In genomic region chr5:157113007-157113406, GRCh38 we compare ENCODE assay signal across 23 cellular contexts. TPM values are rescaled to one million over a fixed set of nuclear protein-coding genes. Genes with fewer than 3 reads are reported as not detected.
DNase-seq lines count a peak whose midpoint lies in the region; ATAC-seq and TF ChIP-seq lines count a peak whose summit lies in the region.
"Had no signal": no experiment of that assay in that cellular context is flagged by ENCODE, and none has a peak within 500 bp of the region (broad histone marks: within the 10 kb centered on the region; RNA-seq: fewer than 3 reads in every experiment).

No MANE protein-coding gene starts in this region.

- DNase-seq in AG10803 (ENCODE audit: low read depth) (peak; percentile 21), GM23338 (ENCODE audit: low spot score) (no peak), right cardiac atrium (no peak), mesenteric fat pad (ENCODE audit: low spot score) (no peak)
- peak; percentile 54 for DNase-seq in activated CD8-positive, alpha-beta T cell treated with anti-CD3 and anti-CD28 coated beads, Interleukin-2, amount 10 ng/mL, durations not matched to agents 7 days and 5 days
- DNase-seq: activated CD8-positive, alpha-beta memory T cell treated with anti-CD3 and anti-CD28 coated beads, Interleukin-2, amount 50 U/mL, for 48 hours; activated naive CD4-positive, alpha-beta T cell; lower lobe of right lung; MG63; NCI-H2107; NCI-H774; pancreas; tibial artery had no signal

- H3K27me3 ChIP-seq in GM23338 (ENCODE audit: insufficient read depth), result no peaks in the 10 kb centered on the region
- no peaks in the 10 kb centered on the region for H3K27me3 ChIP-seq in right cardiac atrium (ENCODE audit: control insufficient read depth, insufficient read depth)
- H3K27me3 ChIP-seq: BLaER1, body of pancreas, MG63, pancreas, tibial artery had no signal

- H3K9me3 ChIP-seq in right cardiac atrium (ENCODE audit: control insufficient read depth, low read length), result no peaks in the 10 kb centered on the region
- H3K9me3 ChIP-seq: BLaER1, body of pancreas, lower lobe of right lung, MG63, pancreas, tibial artery had no signal

- H3K9me2 ChIP-seq in GM23338 (ENCODE audit: insufficient read depth), result no peaks in the 10 kb centered on the region

- H3K27ac Mint-ChIP-seq in GM23338, result no peak overlapping the region
- peak overlapping the region; percentile 88 for H3K27ac Mint-ChIP-seq in activated CD8-positive, alpha-beta T cell treated with anti-CD3 and anti-CD28 coated beads, Interleukin-2, amount 10 ng/mL, durations not matched to agents 7 days and 5 days

- no peak for TF ChIP-seq CTCF in AG10803 (conservative IDR thresholded peaks at IDR 0.05; ENCODE audit: low read length)
- TF ChIP-seq CTCF in GM23338 (conservative IDR thresholded peaks at IDR 0.05; ENCODE audit: low read depth in 2 of 2), result no peak

- CTCF ChIA-PET in activated CD8-positive, alpha-beta T cell treated with anti-CD3 and anti-CD28 coated beads, Interleukin-2, amount 10 ng/mL, durations not matched to agents 7 days and 5 days (lab: Charles Lee), result no interaction called here

- H3K9me3 Mint-ChIP-seq in GM23338, result no peaks in the 10 kb centered on the region
- H3K9me3 Mint-ChIP-seq in activated CD8-positive, alpha-beta T cell treated with anti-CD3 and anti-CD28 coated beads, Interleukin-2, amount 10 ng/mL, durations not matched to agents 7 days and 5 days (ENCODE audit: insufficient read depth), result no peaks in the 10 kb centered on the region

- no peaks in the 10 kb centered on the region for H3K27me3 Mint-ChIP-seq in GM23338 (ENCODE audit: insufficient read depth, low read depth, poor library complexity)
- H3K27me3 Mint-ChIP-seq in activated CD8-positive, alpha-beta T cell treated with anti-CD3 and anti-CD28 coated beads, Interleukin-2, amount 10 ng/mL, durations not matched to agents 7 days and 5 days (ENCODE audit: low read depth), result no peaks in the 10 kb centered on the region

- H3K4me1 ChIP-seq in GM23338 (ENCODE audit: insufficient read depth) (no peaks in the 10 kb centered on the region), right cardiac atrium (ENCODE audit: control insufficient read depth, insufficient read depth, low read length) (peaks cover 2% of the 10 kb centered on the region)
- H3K4me1 ChIP-seq: body of pancreas, lower lobe of right lung, pancreas, tibial artery had no signal

- H3K4me2 ChIP-seq in GM23338, result no peak overlapping the region
- H3K4me2 ChIP-seq: BLaER1 had no signal

- no peaks in the 10 kb centered on the region for H3K36me3 ChIP-seq in GM23338 (ENCODE audit: insufficient read depth)
- H3K36me3 ChIP-seq: BLaER1, lower lobe of right lung, MG63, pancreas, tibial artery had no signal

- POLR2A ChIA-PET in activated CD8-positive, alpha-beta T cell treated with anti-CD3 and anti-CD28 coated beads, Interleukin-2, amount 10 ng/mL, durations not matched to agents 7 days and 5 days (lab: Charles Lee), result interaction anchor here (1.7 kb wide), 1 partner anchor 30 kb away, joined by 8 read pairs; the partner anchor contains the start of gene MED7

- H3K27ac ChIP-seq in GM23338 (ENCODE audit: low read depth) (no peak overlapping the region), right cardiac atrium (ENCODE audit: low read length) (no peak overlapping the region)
- H3K27ac ChIP-seq: BLaER1, body of pancreas, coronary artery, lower lobe of right lung, pancreas, tibial artery, VCaP had no signal

- H3K36me3 Mint-ChIP-seq in GM23338 (ENCODE audit: low read depth), result no peaks in the 10 kb centered on the region
- H3K36me3 Mint-ChIP-seq in activated CD8-positive, alpha-beta T cell treated with anti-CD3 and anti-CD28 coated beads, Interleukin-2, amount 10 ng/mL, durations not matched to agents 7 days and 5 days (ENCODE audit: low read depth), result peaks cover 19% of the 10 kb centered on the region

- no peak overlapping the region for H3K4me3 Mint-ChIP-seq in GM23338
- H3K4me3 Mint-ChIP-seq in activated CD8-positive, alpha-beta T cell treated with anti-CD3 and anti-CD28 coated beads, Interleukin-2, amount 10 ng/mL, durations not matched to agents 7 days and 5 days, result peak overlapping the region; percentile 29

- H3K4me3 ChIP-seq in AG10803 (ENCODE audit: low read length) (no peak overlapping the region), GM23338 (no peak overlapping the region), right cardiac atrium (ENCODE audit: low read length) (no peak overlapping the region)
- H3K4me3 ChIP-seq: BLaER1, body of pancreas, coronary artery, lower lobe of right lung, MG63, pancreas, tibial artery had no signal

- intact Hi-C loops in right cardiac atrium (cut with DNase I), result no loop called here

- H4K20me1 ChIP-seq in GM23338 (replicated peaks; ENCODE audit: insufficient read depth), result no peaks in the 10 kb centered on the region
- H4K20me1 ChIP-seq: BLaER1 had no signal

- peak overlapping the region; percentile 38; the same call in 1 of the 2 replicates for H2AFZ ChIP-seq in GM23338

- WGBS in right cardiac atrium, result 60% methylated on average over 6 of the region's 6 CpGs

- peaks cover 3% of the 10 kb centered on the region; the same call in 1 of the 3 replicates for H3K4me1 Mint-ChIP-seq in GM23338
- peaks cover 66% of the 10 kb centered on the region for H3K4me1 Mint-ChIP-seq in activated CD8-positive, alpha-beta T cell treated with anti-CD3 and anti-CD28 coated beads, Interleukin-2, amount 10 ng/mL, durations not matched to agents 7 days and 5 days (ENCODE audit: low read depth)

- H3F3A ChIP-seq in GM23338 (replicated peaks; ENCODE audit: low read depth), result no peaks in the 10 kb centered on the region

- no peak for ATAC-seq in GM23338
- no peak for ATAC-seq in activated CD8-positive, alpha-beta T cell treated with anti-CD3 and anti-CD28 coated beads, Interleukin-2, amount 10 ng/mL, durations not matched to agents 7 days and 5 days
- ATAC-seq in right cardiac atrium, result peak; percentile 40 to 41
- ATAC-seq in GM21390 (IDR thresholded peaks at IDR 0.05; ENCODE audit: unreplicated experiment), result no peak
- ATAC-seq in GM19455 (IDR thresholded peaks at IDR 0.05; ENCODE audit: unreplicated experiment), result no peak
- ATAC-seq: body of pancreas had no signal

- H3K79me2 ChIP-seq in GM23338 (replicated peaks; ENCODE audit: insufficient read depth), result no peaks in the 10 kb centered on the region

TF ChIP-seq in GM23338, 12 proteins besides CTCF, POLR2A, EP300 and RAD21 (continues in another document):
- no peak for TF ChIP-seq JUNB (IDR thresholded peaks at IDR 0.05; ENCODE audit: unreplicated experiment)
- TF ChIP-seq ZNF331 (CRISPR knock-in tag; IDR thresholded peaks at IDR 0.05; ENCODE audit: low read depth), result no peak
- TF ChIP-seq REST (IDR thresholded peaks at IDR 0.05; ENCODE audit: unreplicated experiment), result no peak
- TF ChIP-seq CREB1 (CRISPR knock-in tag; IDR thresholded peaks at IDR 0.05; ENCODE audit: low read depth), result no peak
- TF ChIP-seq EZH2phosphoT487 (IDR thresholded peaks at IDR 0.05; ENCODE audit: unreplicated experiment), result no peak

RNA-seq across cellular contexts. Expression of gene HAVCR2, which starts 4.2 kb away (rescaled TPM):
- 0.49 and 3.4 TPM in 2 replicates for total RNA-seq in GM23338 (2014; rRNA removed; shearing (Covaris generic))
- 0.07 TPM in 1 of 2 replicates, not detected in the other for polyA plus RNA-seq in GM23338 (2016; fragmentation: Nextera tagmentation; extraction: Ambion mirVana)
- total RNA-seq in activated CD8-positive, alpha-beta T cell treated with anti-CD3 and anti-CD28 coated beads, Interleukin-2, amount 10 ng/mL, durations not matched to agents 7 days and 5 days, result 10 to 100 TPM; 77.6 to 78.7 TPM
- total RNA-seq in right cardiac atrium, result 1 to 10 TPM; 4.7 to 5.2 (median 4.9) TPM
- 1.8 TPM for polyA plus RNA-seq in right cardiac atrium
- total RNA-seq in mesenteric fat pad, result 14.9 TPM
- total RNA-seq: endothelial cell of umbilical vein, H1 had no signal
- polyA plus RNA-seq: endothelial cell of umbilical vein had no signal

RNA-seq across cellular contexts. Expression of gene MED7, which starts 29.7 kb away (rescaled TPM):
- 9.7 and 11.6 TPM in 2 replicates for total RNA-seq in GM23338 (2014; rRNA removed; shearing (Covaris generic))
- 31.7 and 34.4 TPM in 2 replicates for polyA plus RNA-seq in GM23338 (2016; fragmentation: Nextera tagmentation; extraction: Ambion mirVana)
- total RNA-seq in activated CD8-positive, alpha-beta T cell treated with anti-CD3 and anti-CD28 coated beads, Interleukin-2, amount 10 ng/mL, durations not matched to agents 7 days and 5 days, result 10 to 100 TPM; 13.1 to 13.9 TPM
- total RNA-seq in right cardiac atrium, result 10 to 100 TPM in 3 of 4 donors, 1 to 10 TPM in 1; 9.6 to 10.6 (median 10.2) TPM
- 14.3 TPM for polyA plus RNA-seq in right cardiac atrium
- 10.7 TPM for total RNA-seq in mesenteric fat pad

RNA-seq across cellular contexts. Expression of gene GARIN3, which starts 53.1 kb away (rescaled TPM):
- total RNA-seq in GM23338 (2014; rRNA removed; shearing (Covaris generic)), result not detected in 2 replicates
- polyA plus RNA-seq in GM23338 (2016; fragmentation: Nextera tagmentation; extraction: Ambion mirVana), result not detected in 2 replicates
- not detected for total RNA-seq in activated CD8-positive, alpha-beta T cell treated with anti-CD3 and anti-CD28 coated beads, Interleukin-2, amount 10 ng/mL, durations not matched to agents 7 days and 5 days
- not detected for total RNA-seq in right cardiac atrium
- not detected for polyA plus RNA-seq in right cardiac atrium
- not detected for total RNA-seq in mesenteric fat pad
- total RNA-seq: body of pancreas, endothelial cell of umbilical vein, H1, lower lobe of right lung, pancreas, RPMI7951, skeletal muscle tissue had no signal
- polyA plus RNA-seq: endothelial cell of umbilical vein, H1, pancreas had no signal

RNA-seq across cellular contexts. Expression of gene HAVCR1, which starts 54.1 kb away (rescaled TPM):
- not detected in 2 replicates for total RNA-seq in GM23338 (2014; rRNA removed; shearing (Covaris generic))
- not detected in 2 replicates for polyA plus RNA-seq in GM23338 (2016; fragmentation: Nextera tagmentation; extraction: Ambion mirVana)
- total RNA-seq in activated CD8-positive, alpha-beta T cell treated with anti-CD3 and anti-CD28 coated beads, Interleukin-2, amount 10 ng/mL, durations not matched to agents 7 days and 5 days, result 1 to 10 TPM; 2.8 to 2.9 TPM
- total RNA-seq in right cardiac atrium, result not detected
- not detected for polyA plus RNA-seq in right cardiac atrium
- 0.29 TPM for total RNA-seq in mesenteric fat pad
- total RNA-seq: body of pancreas, endothelial cell of umbilical vein, H1, lower lobe of right lung, RPMI7951 had no signal
- polyA plus RNA-seq: endothelial cell of umbilical vein, H1, pancreas had no signal

Comparison
In these comparisons a context has a peak if more than half of its experiments do, and no peak if none do; other contexts are left out.
1. DNase-seq: peak in AG10803 (single experiment) and activated CD8-positive, alpha-beta T cell treated with anti-CD3 and anti-CD28 coated beads, Interleukin-2, amount 10 ng/mL, durations not matched to agents 7 days and 5 days (single experiment); none in GM23338 (single experiment), right cardiac atrium (0 of 3) and mesenteric fat pad (single experiment).
2. ATAC-seq: peak in right cardiac atrium (2 of 2); none in GM23338 (single experiment), activated CD8-positive, alpha-beta T cell treated with anti-CD3 and anti-CD28 coated beads, Interleukin-2, amount 10 ng/mL, durations not matched to agents 7 days and 5 days (single experiment), GM21390 (single experiment) and GM19455 (single experiment).